Comparison of ENCODE assay signal across 10 cellular contexts in the genomic region with DNA sequence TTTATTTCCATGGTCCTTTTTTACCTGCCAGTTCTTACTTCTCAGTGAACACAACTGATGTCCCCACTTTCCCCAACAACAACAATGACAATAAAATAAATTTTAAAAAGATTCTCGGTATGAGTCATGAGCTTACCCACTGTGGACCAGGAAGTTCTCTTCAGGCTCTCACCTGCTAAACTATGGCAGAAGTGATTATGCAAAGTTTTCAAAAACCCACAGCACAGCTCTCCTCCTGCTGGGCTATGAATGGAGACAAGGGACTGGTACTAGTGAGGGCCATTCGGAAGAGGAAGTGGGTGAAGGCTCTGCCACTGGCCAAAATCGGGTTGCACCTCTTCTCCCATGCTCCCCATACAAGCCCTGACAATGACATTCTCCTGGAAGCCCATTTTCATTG.
DNase-seq lines count a peak whose midpoint lies in the region; ATAC-seq and TF ChIP-seq lines count a peak whose summit lies in the region.
"Had no signal": no experiment of that assay in that cellular context is flagged by ENCODE, and none has a peak within 500 bp of the region (broad histone marks: within the 10 kb centered on the region; RNA-seq: fewer than 3 reads in every experiment).

No MANE protein-coding gene starts in this region.

- intact Hi-C loops in lower leg skin (cut with DNase I; ENCODE audit: low total_unique reads): no loop called here

- DNase-seq in NB4 (ENCODE audit: low read depth) (peak; percentile 30), C1 segment of cervical spinal cord (lab: John Stamatoyannopoulos, UW) (no peak), occipital lobe (lab: John Stamatoyannopoulos, UW) (no peak), lower leg skin (ENCODE audit: low spot score in 2 of 2) (no peak), iPS-NIHi11 (ENCODE audit: low spot score) (no peak)
- DNase-seq: Peyer's patch had no signal

- TF ChIP-seq POLR2A in NB4 (IDR thresholded peaks at IDR 0.05; ENCODE audit: extremely low read depth, insufficient read length) (no peak), lower leg skin (IDR thresholded peaks at IDR 0.05) (no peak)

- H3K4me3 ChIP-seq in NB4 (ENCODE audit: low read depth, low read length): no peak overlapping the region
- no peak overlapping the region for H3K4me3 ChIP-seq in lower leg skin (ENCODE audit: low read depth, poor library complexity, severe bottlenecking)
- H3K4me3 ChIP-seq: BLaER1 treated with 17β-estradiol and CSF1 and Interleukin-3, amounts not matched to agents 10 nM and 100 nM; Peyer's patch had no signal

- TF ChIP-seq CTCF in NB4 (IDR thresholded peaks at IDR 0.05; ENCODE audit: low read depth, low read length): no peak
- no peak for TF ChIP-seq CTCF in lower leg skin (IDR thresholded peaks at IDR 0.05)

- ATAC-seq in GM18499 (IDR thresholded peaks at IDR 0.05; ENCODE audit: insufficient read depth, unreplicated experiment) (peak; percentile 92), GM19455 (IDR thresholded peaks at IDR 0.05; ENCODE audit: unreplicated experiment) (peak; percentile 98), HG02970 (IDR thresholded peaks at IDR 0.05; ENCODE audit: low FRiP score, unreplicated experiment) (peak; percentile 93)

- 88 to 89% methylated on average over 3 of the region's 3 CpGs for WGBS in lower leg skin, 2 donors
